In the genomic region with DNA sequence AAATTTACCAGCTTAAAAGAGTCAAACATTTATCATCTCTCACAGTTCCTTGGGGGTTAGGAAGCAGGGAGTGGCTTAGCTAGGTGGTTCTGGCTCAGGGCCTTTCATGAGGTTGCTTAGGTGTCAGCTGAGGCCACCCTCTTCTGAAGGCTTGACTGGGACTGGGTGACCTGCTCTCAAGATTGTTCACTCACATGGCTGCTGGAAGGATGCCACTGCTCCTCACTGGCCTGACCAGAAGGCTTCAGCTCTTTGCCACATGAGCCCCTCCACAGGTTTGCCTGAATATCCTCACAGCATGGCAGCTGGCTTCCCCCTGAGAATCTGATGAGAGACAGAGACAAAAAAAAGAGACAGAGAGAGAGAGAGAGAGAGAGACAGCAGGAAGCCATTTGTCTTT, we compare ENCODE assay signal across 33 cellular contexts.
"Had no signal": no experiment of that assay in that cellular context is flagged by ENCODE, and none has a peak within 500 bp of the region (broad histone marks: within the 10 kb centered on the region; RNA-seq: fewer than 3 reads in every experiment).

No MANE protein-coding gene starts in this region.

- H3K27ac Mint-ChIP-seq: activated B cell treated with CpG ODN at 0.5 μM for 24 hours; activated CD8-positive, alpha-beta T cell treated with anti-CD3 and anti-CD28 coated beads for 36 hours; activated naive CD8-positive, alpha-beta T cell; activated T-helper 17 cell treated with anti-CD3 and anti-CD28 coated beads, Interleukin-2, amount 50 U/mL, for 72 hours; effector memory CD8-positive, alpha-beta T cell; T-helper 17 cell; T-helper 2 cell treated with Interferon-gamma antibody and Interleukin-4, amounts not matched to agents 5 μg/mL and 100 μg/mL, for 36 hours had no signal

- H3K4me1 ChIP-seq: gastroesophageal sphincter had no signal

- H3K27me3 ChIP-seq: brain microvascular endothelial cell, esophagus squamous epithelium, gastroesophageal sphincter had no signal

- H3K4me1 Mint-ChIP-seq: activated B cell treated with CpG ODN at 0.5 μM for 24 hours; activated T-helper 17 cell treated with anti-CD3 and anti-CD28 coated beads, Interleukin-2, amount 50 U/mL, for 72 hours had no signal

- H3K36me3 ChIP-seq: brain microvascular endothelial cell, esophagus squamous epithelium, gastroesophageal sphincter, WERI-Rb-1 had no signal

- DNase-seq: activated B cell treated with CpG ODN at 0.5 μM for 24 hours; activated CD4-positive, alpha-beta T cell treated with anti-CD3 and anti-CD28 coated beads for 48 hours; activated CD4-positive, alpha-beta T cell treated with anti-CD3 and anti-CD28 coated beads, Interleukin-2, amount 50 U/mL, for 1 hour; activated CD4-positive, alpha-beta T cell treated with anti-CD3 and anti-CD28 coated beads, Interleukin-2, amount 50 U/mL, for 48 hours; activated CD8-positive, alpha-beta memory T cell treated with anti-CD3 and anti-CD28 coated beads for 24 hours; activated CD8-positive, alpha-beta T cell treated with anti-CD3 and anti-CD28 coated beads for 36 hours; activated effector memory CD4-positive, alpha-beta T cell treated with Interleukin-2 at 50 U/mL for 16 hours; activated gamma-delta T cell treated with Interleukin-2 at 50 U/mL for 16 hours; activated naive CD4-positive, alpha-beta T cell treated with anti-CD3 and anti-CD28 coated beads, Interleukin-2, amount 50 U/mL, for 16 hours; activated naive CD4-positive, alpha-beta T cell treated with Interleukin-2 at 50 U/mL for 16 hours; activated T-cell treated with anti-CD3 and anti-CD28 coated beads, Interleukin-2, amount 50 U/mL, for 4 hours; amniotic stem cell; anterior cingulate cortex; brain microvascular endothelial cell; caudate nucleus; cortex of kidney; dermis blood vessel endothelial cell; effector CD4-positive, alpha-beta T cell; effector memory CD8-positive, alpha-beta T cell; erythroblast; esophagus squamous epithelium; foreskin melanocyte; T-helper 1 cell; T-helper 17 cell; T1000; WERI-Rb-1 had no signal

- H3K36me3 Mint-ChIP-seq: activated naive CD8-positive, alpha-beta T cell had no signal

- ATAC-seq: activated CD4-positive, CD25-positive, alpha-beta regulatory T cell treated with anti-CD3 and anti-CD28 coated beads, Interleukin-2, amount 50 U/mL, for 24 hours; activated CD8-positive, alpha-beta T cell treated with anti-CD3 and anti-CD28 coated beads for 36 hours; activated T-cell treated with anti-CD3 and anti-CD28 coated beads, Interleukin-2, amount 50 U/mL, for 4 hours; activated T-helper 17 cell treated with anti-CD3 and anti-CD28 coated beads, Interleukin-2, amount 50 U/mL, for 72 hours; effector memory CD8-positive, alpha-beta T cell; gastroesophageal sphincter; T-helper 17 cell had no signal

- H3K27ac ChIP-seq: brain microvascular endothelial cell, esophagus squamous epithelium, gastroesophageal sphincter, WERI-Rb-1 had no signal

- H3K4me3 ChIP-seq: esophagus squamous epithelium, gastroesophageal sphincter had no signal

- FAIRE-seq: astrocyte, colon had no signal

- H3K4me3 Mint-ChIP-seq: activated B cell treated with CpG ODN at 0.5 μM for 24 hours; activated CD8-positive, alpha-beta T cell treated with anti-CD3 and anti-CD28 coated beads for 36 hours; activated naive CD8-positive, alpha-beta T cell; activated T-cell treated with anti-CD3 and anti-CD28 coated beads, Interleukin-2, amount 50 U/mL, for 4 hours; activated T-helper 17 cell treated with anti-CD3 and anti-CD28 coated beads, Interleukin-2, amount 50 U/mL, for 72 hours; effector memory CD8-positive, alpha-beta T cell; T-helper 2 cell treated with Interferon-gamma antibody and Interleukin-4, amounts not matched to agents 5 μg/mL and 100 μg/mL, for 36 hours had no signal

- H3K9me3 ChIP-seq: esophagus squamous epithelium, gastroesophageal sphincter had no signal

- H3K9me3 Mint-ChIP-seq: activated B cell treated with CpG ODN at 0.5 μM for 24 hours; activated CD8-positive, alpha-beta T cell treated with anti-CD3 and anti-CD28 coated beads for 36 hours; activated T-cell treated with anti-CD3 and anti-CD28 coated beads, Interleukin-2, amount 50 U/mL, for 4 hours; activated T-helper 17 cell treated with anti-CD3 and anti-CD28 coated beads, Interleukin-2, amount 50 U/mL, for 72 hours; effector memory CD8-positive, alpha-beta T cell; T-helper 2 cell treated with Interferon-gamma antibody and Interleukin-4, amounts not matched to agents 5 μg/mL and 100 μg/mL, for 36 hours had no signal
